2 cellular contexts compared by ENCODE assay signal in the genomic region with DNA sequence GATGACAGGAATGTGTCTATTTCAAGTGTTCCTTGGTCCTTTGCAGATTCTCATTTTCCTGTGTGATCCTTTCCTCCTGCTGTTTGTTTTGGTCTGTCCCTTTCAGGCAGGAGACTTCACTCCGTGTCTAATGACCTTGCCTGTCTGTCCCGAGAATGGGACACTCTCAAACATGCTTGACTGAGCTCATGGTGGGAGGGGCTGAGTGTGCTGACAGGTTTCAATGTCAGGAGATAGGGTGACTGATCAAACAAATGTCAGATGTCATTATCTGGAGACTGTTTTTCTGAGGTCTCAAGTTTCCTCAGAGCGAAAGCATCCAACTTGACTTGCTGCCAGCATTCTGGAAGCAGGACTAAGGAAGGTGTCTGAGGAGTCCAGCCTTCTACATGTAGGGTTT.
A peak's percentile ranks its signal among the peaks of the same experiment; 100 is the strongest.
TF ChIP-seq lines count a peak whose summit lies in the region.

No MANE protein-coding gene starts in this region.

TF ChIP-seq in GM23338, 12 proteins besides CTCF, POLR2A, EP300 and RAD21 (continues in another document):
- TF ChIP-seq EZH2phosphoT487 (IDR thresholded peaks at IDR 0.05; ENCODE audit: unreplicated experiment) (no peak), POLR2AphosphoS5 (IDR thresholded peaks at IDR 0.05; ENCODE audit: low read depth) (no peak), ZNF114 (CRISPR knock-in tag; IDR thresholded peaks at IDR 0.05) (no peak), EZH2 (IDR thresholded peaks at IDR 0.05; ENCODE audit: low read depth, unreplicated experiment) (no peak), JUNB (IDR thresholded peaks at IDR 0.05; ENCODE audit: unreplicated experiment) (no peak), ZNF331 (CRISPR knock-in tag; IDR thresholded peaks at IDR 0.05; ENCODE audit: low read depth) (no peak), STAT1 (IDR thresholded peaks at IDR 0.05; ENCODE audit: unreplicated experiment) (no peak), NANOG (IDR thresholded peaks at IDR 0.05; ENCODE audit: borderline replicate concordance) (no peak), CREB1 (CRISPR knock-in tag; IDR thresholded peaks at IDR 0.05; ENCODE audit: low read depth) (no peak)
- TF ChIP-seq, protein P1, sequence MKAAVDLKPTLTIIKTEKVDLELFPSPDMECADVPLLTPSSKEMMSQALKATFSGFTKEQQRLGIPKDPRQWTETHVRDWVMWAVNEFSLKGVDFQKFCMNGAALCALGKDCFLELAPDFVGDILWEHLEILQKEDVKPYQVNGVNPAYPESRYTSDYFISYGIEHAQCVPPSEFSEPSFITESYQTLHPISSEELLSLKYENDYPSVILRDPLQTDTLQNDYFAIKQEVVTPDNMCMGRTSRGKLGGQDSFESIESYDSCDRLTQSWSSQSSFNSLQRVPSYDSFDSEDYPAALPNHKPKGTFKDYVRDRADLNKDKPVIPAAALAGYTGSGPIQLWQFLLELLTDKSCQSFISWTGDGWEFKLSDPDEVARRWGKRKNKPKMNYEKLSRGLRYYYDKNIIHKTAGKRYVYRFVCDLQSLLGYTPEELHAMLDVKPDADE (IDR thresholded peaks at IDR 0.05): no peak
- TF ChIP-seq, protein P2, sequence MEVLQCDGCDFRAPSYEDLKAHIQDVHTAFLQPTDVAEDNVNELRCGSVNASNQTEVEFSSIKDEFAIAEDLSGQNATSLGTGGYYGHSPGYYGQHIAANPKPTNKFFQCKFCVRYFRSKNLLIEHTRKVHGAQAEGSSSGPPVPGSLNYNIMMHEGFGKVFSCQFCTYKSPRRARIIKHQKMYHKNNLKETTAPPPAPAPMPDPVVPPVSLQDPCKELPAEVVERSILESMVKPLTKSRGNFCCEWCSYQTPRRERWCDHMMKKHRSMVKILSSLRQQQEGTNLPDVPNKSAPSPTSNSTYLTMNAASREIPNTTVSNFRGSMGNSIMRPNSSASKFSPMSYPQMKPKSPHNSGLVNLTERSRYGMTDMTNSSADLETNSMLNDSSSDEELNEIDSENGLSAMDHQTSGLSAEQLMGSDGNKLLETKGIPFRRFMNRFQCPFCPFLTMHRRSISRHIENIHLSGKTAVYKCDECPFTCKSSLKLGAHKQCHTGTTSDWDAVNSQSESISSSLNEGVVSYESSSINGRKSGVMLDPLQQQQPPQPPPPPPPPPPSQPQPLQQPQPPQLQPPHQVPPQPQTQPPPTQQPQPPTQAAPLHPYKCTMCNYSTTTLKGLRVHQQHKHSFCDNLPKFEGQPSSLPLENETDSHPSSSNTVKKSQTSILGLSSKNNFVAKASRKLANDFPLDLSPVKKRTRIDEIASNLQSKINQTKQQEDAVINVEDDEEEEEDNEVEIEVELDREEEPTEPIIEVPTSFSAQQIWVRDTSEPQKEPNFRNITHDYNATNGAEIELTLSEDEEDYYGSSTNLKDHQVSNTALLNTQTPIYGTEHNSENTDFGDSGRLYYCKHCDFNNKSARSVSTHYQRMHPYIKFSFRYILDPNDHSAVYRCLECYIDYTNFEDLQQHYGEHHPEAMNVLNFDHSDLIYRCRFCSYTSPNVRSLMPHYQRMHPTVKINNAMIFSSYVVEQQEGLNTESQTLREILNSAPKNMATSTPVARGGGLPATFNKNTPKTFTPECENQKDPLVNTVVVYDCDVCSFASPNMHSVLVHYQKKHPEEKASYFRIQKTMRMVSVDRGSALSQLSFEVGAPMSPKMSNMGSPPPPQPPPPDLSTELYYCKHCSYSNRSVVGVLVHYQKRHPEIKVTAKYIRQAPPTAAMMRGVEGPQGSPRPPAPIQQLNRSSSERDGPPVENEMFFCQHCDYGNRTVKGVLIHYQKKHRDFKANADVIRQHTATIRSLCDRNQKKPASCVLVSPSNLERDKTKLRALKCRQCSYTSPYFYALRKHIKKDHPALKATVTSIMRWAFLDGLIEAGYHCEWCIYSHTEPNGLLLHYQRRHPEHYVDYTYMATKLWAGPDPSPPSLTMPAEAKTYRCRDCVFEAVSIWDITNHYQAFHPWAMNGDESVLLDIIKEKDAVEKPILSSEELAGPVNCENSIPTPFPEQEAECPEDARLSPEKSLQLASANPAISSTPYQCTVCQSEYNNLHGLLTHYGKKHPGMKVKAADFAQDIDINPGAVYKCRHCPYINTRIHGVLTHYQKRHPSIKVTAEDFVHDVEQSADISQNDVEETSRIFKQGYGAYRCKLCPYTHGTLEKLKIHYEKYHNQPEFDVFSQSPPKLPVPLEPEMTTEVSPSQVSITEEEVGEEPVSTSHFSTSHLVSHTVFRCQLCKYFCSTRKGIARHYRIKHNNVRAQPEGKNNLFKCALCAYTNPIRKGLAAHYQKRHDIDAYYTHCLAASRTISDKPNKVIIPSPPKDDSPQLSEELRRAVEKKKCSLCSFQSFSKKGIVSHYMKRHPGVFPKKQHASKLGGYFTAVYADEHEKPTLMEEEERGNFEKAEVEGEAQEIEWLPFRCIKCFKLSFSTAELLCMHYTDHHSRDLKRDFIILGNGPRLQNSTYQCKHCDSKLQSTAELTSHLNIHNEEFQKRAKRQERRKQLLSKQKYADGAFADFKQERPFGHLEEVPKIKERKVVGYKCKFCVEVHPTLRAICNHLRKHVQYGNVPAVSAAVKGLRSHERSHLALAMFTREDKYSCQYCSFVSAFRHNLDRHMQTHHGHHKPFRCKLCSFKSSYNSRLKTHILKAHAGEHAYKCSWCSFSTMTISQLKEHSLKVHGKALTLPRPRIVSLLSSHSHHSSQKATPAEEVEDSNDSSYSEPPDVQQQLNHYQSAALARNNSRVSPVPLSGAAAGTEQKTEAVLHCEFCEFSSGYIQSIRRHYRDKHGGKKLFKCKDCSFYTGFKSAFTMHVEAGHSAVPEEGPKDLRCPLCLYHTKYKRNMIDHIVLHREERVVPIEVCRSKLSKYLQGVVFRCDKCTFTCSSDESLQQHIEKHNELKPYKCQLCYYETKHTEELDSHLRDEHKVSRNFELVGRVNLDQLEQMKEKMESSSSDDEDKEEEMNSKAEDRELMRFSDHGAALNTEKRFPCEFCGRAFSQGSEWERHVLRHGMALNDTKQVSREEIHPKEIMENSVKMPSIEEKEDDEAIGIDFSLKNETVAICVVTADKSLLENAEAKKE (CRISPR knock-in tag; IDR thresholded peaks at IDR 0.05): no peak

TF ChIP-seq in SK-N-SH, 30 proteins besides CTCF, POLR2A, EP300 and RAD21:
- TF ChIP-seq, protein P3, sequence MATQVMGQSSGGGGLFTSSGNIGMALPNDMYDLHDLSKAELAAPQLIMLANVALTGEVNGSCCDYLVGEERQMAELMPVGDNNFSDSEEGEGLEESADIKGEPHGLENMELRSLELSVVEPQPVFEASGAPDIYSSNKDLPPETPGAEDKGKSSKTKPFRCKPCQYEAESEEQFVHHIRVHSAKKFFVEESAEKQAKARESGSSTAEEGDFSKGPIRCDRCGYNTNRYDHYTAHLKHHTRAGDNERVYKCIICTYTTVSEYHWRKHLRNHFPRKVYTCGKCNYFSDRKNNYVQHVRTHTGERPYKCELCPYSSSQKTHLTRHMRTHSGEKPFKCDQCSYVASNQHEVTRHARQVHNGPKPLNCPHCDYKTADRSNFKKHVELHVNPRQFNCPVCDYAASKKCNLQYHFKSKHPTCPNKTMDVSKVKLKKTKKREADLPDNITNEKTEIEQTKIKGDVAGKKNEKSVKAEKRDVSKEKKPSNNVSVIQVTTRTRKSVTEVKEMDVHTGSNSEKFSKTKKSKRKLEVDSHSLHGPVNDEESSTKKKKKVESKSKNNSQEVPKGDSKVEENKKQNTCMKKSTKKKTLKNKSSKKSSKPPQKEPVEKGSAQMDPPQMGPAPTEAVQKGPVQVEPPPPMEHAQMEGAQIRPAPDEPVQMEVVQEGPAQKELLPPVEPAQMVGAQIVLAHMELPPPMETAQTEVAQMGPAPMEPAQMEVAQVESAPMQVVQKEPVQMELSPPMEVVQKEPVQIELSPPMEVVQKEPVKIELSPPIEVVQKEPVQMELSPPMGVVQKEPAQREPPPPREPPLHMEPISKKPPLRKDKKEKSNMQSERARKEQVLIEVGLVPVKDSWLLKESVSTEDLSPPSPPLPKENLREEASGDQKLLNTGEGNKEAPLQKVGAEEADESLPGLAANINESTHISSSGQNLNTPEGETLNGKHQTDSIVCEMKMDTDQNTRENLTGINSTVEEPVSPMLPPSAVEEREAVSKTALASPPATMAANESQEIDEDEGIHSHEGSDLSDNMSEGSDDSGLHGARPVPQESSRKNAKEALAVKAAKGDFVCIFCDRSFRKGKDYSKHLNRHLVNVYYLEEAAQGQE (IDR thresholded peaks at IDR 0.05; ENCODE audit: low read depth, low read length): no peak
- TF ChIP-seq, protein P4, sequence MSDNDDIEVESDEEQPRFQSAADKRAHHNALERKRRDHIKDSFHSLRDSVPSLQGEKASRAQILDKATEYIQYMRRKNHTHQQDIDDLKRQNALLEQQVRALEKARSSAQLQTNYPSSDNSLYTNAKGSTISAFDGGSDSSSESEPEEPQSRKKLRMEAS (IDR thresholded peaks at IDR 0.05; ENCODE audit: low read depth): no peak
- TF ChIP-seq RXRA (IDR thresholded peaks at IDR 0.05; ENCODE audit: borderline replicate concordance, low read depth): no peak
- TF ChIP-seq, protein P5, sequence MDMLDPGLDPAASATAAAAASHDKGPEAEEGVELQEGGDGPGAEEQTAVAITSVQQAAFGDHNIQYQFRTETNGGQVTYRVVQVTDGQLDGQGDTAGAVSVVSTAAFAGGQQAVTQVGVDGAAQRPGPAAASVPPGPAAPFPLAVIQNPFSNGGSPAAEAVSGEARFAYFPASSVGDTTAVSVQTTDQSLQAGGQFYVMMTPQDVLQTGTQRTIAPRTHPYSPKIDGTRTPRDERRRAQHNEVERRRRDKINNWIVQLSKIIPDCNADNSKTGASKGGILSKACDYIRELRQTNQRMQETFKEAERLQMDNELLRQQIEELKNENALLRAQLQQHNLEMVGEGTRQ (IDR thresholded peaks at IDR 0.05; ENCODE audit: borderline replicate concordance, low read depth, low read length): no peak
- TF ChIP-seq, protein P6, sequence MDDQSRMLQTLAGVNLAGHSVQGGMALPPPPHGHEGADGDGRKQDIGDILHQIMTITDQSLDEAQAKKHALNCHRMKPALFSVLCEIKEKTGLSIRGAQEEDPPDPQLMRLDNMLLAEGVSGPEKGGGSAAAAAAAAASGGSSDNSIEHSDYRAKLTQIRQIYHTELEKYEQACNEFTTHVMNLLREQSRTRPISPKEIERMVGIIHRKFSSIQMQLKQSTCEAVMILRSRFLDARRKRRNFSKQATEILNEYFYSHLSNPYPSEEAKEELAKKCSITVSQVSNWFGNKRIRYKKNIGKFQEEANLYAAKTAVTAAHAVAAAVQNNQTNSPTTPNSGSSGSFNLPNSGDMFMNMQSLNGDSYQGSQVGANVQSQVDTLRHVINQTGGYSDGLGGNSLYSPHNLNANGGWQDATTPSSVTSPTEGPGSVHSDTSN (IDR thresholded peaks at IDR 0.05): peak; percentile 53
- no peak for TF ChIP-seq RCOR1 (IDR thresholded peaks at IDR 0.05; ENCODE audit: low read length)
